25 cellular contexts compared by ENCODE assay signal in the genomic region with DNA sequence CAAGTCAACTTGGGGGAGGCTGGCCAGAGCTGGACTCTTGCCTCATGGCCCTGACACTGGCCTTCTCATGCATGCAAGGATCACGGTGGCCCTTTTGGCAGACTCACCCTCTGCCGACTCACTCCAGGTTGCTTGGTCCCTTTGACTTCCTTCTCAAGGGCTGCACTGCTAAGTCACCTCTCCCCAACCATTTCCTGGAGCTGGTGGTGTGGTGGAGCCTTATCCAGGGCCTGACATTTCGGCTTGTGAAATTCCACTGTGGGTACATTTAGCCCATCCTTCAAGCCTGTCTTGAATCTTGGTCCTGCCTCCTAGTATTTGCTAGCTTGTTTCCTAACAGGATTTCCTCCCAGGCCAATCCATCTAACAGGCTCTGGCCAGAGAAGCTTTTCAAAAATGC. TPM values are rescaled to one million over a fixed set of nuclear protein-coding genes. Genes with fewer than 3 reads are reported as not detected.
DNase-seq lines count a peak whose midpoint lies in the region; ATAC-seq and TF ChIP-seq lines count a peak whose summit lies in the region.
"Had no signal": no experiment of that assay in that cellular context is flagged by ENCODE, and none has a peak within 500 bp of the region (broad histone marks: within the 10 kb centered on the region; RNA-seq: fewer than 3 reads in every experiment).

No MANE protein-coding gene starts in this region.

- H3K4me1 Mint-ChIP-seq in activated naive CD8-positive, alpha-beta T cell treated with anti-CD3 and anti-CD28 coated beads, Interleukin-2, amount 10 ng/mL, durations not matched to agents 7 days and 5 days, result peaks cover 3% of the 10 kb centered on the region
- H3K4me1 Mint-ChIP-seq in activated naive CD8-positive, alpha-beta T cell treated with anti-CD3 and anti-CD28 coated beads for 36 hours, result no peaks in the 10 kb centered on the region
- H3K4me1 Mint-ChIP-seq: B cell had no signal

- WGBS in adrenal gland, 4 donors, result 20 to 46% (median 41%) methylated on average over 3 of the region's 3 CpGs

- no peaks in the 10 kb centered on the region for H3K27me3 ChIP-seq in adrenal gland
- H3K27me3 ChIP-seq: dorsolateral prefrontal cortex, SJSA1 had no signal

- no peaks in the 10 kb centered on the region for H3K9me3 Mint-ChIP-seq in activated naive CD8-positive, alpha-beta T cell treated with anti-CD3 and anti-CD28 coated beads, Interleukin-2, amount 10 ng/mL, durations not matched to agents 7 days and 5 days
- H3K9me3 Mint-ChIP-seq in activated naive CD8-positive, alpha-beta T cell treated with anti-CD3 and anti-CD28 coated beads for 36 hours, result no peaks in the 10 kb centered on the region
- H3K9me3 Mint-ChIP-seq: CD8-positive, alpha-beta memory T cell; naive thymus-derived CD8-positive, alpha-beta T cell; stimulated activated naive CD8-positive, alpha-beta T cell treated with anti-CD3 and anti-CD28 coated beads, Interleukin-15, Interleukin-2, amounts not matched to agents 100 ng/mL and 50 ng/mL, for 24 hours had no signal

- POLR2A ChIA-PET in activated naive CD8-positive, alpha-beta T cell treated with anti-CD3 and anti-CD28 coated beads, Interleukin-2, amount 10 ng/mL, durations not matched to agents 7 days and 5 days (lab: Charles Lee), result interaction anchor here (1.0 kb wide), 1 partner anchor 11 kb away, joined by 4 read pairs; no protein-coding TSS in a partner anchor

- TF ChIP-seq CTCF in adrenal gland (IDR thresholded peaks at IDR 0.05), result no peak

- TF ChIP-seq POLR2A in adrenal gland (IDR thresholded peaks at IDR 0.05), result no peak

- H3K4me1 ChIP-seq in adrenal gland (replicated peaks in 1 of 2), result peaks cover 11% of the 10 kb centered on the region in 2 donors

- no peaks in the 10 kb centered on the region for H3K36me3 Mint-ChIP-seq in activated naive CD8-positive, alpha-beta T cell treated with anti-CD3 and anti-CD28 coated beads, Interleukin-2, amount 10 ng/mL, durations not matched to agents 7 days and 5 days
- H3K36me3 Mint-ChIP-seq in activated naive CD8-positive, alpha-beta T cell treated with anti-CD3 and anti-CD28 coated beads for 36 hours, result no peaks in the 10 kb centered on the region
- H3K36me3 Mint-ChIP-seq: activated naive CD8-positive, alpha-beta T cell; naive thymus-derived CD8-positive, alpha-beta T cell had no signal

- intact Hi-C loops in adrenal gland (cut with DNase I), result no loop called here
- intact Hi-C loops in left ventricle myocardium superior (cut with micrococcal nuclease), result no loop called here

- no peak for DNase-seq in activated naive CD8-positive, alpha-beta T cell treated with anti-CD3 and anti-CD28 coated beads, Interleukin-2, amount 10 ng/mL, durations not matched to agents 7 days and 5 days
- DNase-seq in activated naive CD8-positive, alpha-beta T cell treated with anti-CD3 and anti-CD28 coated beads for 36 hours, result no peak
- DNase-seq in adrenal gland, result peak in 5 of 7 donors; percentile 46 to 75 (median 57)
- no peak for DNase-seq in left ventricle myocardium superior
- peak; percentile 43 for DNase-seq in renal cortical epithelial cell (ENCODE audit: low read depth)
- DNase-seq in ecto neural progenitor cell (ENCODE audit: low spot score), result no peak
- DNase-seq in SIG-M5 treated with dmso at 0.1 percent for 504 hours (lab: John Stamatoyannopoulos, UW; ENCODE audit: unreplicated experiment), result no peak
- DNase-seq: activated CD4-positive, alpha-beta T cell treated with anti-CD3 and anti-CD28 coated beads, Interleukin-2, amount 50 U/mL, for 48 hours; CD8-positive, alpha-beta memory T cell; cerebellar nuclear complex; dorsolateral prefrontal cortex; H7; naive thymus-derived CD8-positive, alpha-beta T cell; NCI-H1105 treated with DMSO at 0.1 percent for 48 hours; NCI-H1930; NCI-H526 treated with DMSO at 0.1 percent for 48 hours; occipital lobe; small intestine had no signal

- ATAC-seq in activated naive CD8-positive, alpha-beta T cell treated with anti-CD3 and anti-CD28 coated beads, Interleukin-2, amount 10 ng/mL, durations not matched to agents 7 days and 5 days (ENCODE audit: low read depth), result peak; percentile 26
- peak; percentile 24 for ATAC-seq in left ventricle myocardium superior
- no peak for ATAC-seq in GM19455 (IDR thresholded peaks at IDR 0.05; ENCODE audit: unreplicated experiment)
- ATAC-seq: activated CD4-positive, CD25-positive, alpha-beta regulatory T cell treated with anti-CD3 and anti-CD28 coated beads, Interleukin-2, amount 50 U/mL, for 24 hours; naive thymus-derived CD8-positive, alpha-beta T cell; Panc1 had no signal

- H3K27ac Mint-ChIP-seq in activated naive CD8-positive, alpha-beta T cell treated with anti-CD3 and anti-CD28 coated beads, Interleukin-2, amount 10 ng/mL, durations not matched to agents 7 days and 5 days, result no peak overlapping the region
- H3K27ac Mint-ChIP-seq in activated naive CD8-positive, alpha-beta T cell treated with anti-CD3 and anti-CD28 coated beads for 36 hours, result no peak overlapping the region
- H3K27ac Mint-ChIP-seq: activated naive CD8-positive, alpha-beta T cell; B cell; stimulated activated naive CD8-positive, alpha-beta T cell treated with anti-CD3 and anti-CD28 coated beads, Interleukin-15, Interleukin-2, amounts not matched to agents 100 ng/mL and 50 ng/mL, for 24 hours had no signal

- no peak overlapping the region for H3K4me3 Mint-ChIP-seq in activated naive CD8-positive, alpha-beta T cell treated with anti-CD3 and anti-CD28 coated beads, Interleukin-2, amount 10 ng/mL, durations not matched to agents 7 days and 5 days
- H3K4me3 Mint-ChIP-seq in activated naive CD8-positive, alpha-beta T cell treated with anti-CD3 and anti-CD28 coated beads for 36 hours, result no peak overlapping the region
- H3K4me3 Mint-ChIP-seq: activated naive CD8-positive, alpha-beta T cell; B cell; CD8-positive, alpha-beta memory T cell; naive thymus-derived CD8-positive, alpha-beta T cell; stimulated activated naive CD8-positive, alpha-beta T cell treated with anti-CD3 and anti-CD28 coated beads, Interleukin-15, Interleukin-2, amounts not matched to agents 100 ng/mL and 50 ng/mL, for 24 hours had no signal

- no peak overlapping the region for H3K4me3 ChIP-seq in adrenal gland
- H3K4me3 ChIP-seq: dorsolateral prefrontal cortex, SJSA1 had no signal

- H3K9me3 ChIP-seq in adrenal gland (replicated peaks in 1 of 3), result no peaks in the 10 kb centered on the region
- H3K9me3 ChIP-seq: SJSA1 had no signal

- H3K27me3 Mint-ChIP-seq in activated naive CD8-positive, alpha-beta T cell treated with anti-CD3 and anti-CD28 coated beads, Interleukin-2, amount 10 ng/mL, durations not matched to agents 7 days and 5 days, result no peaks in the 10 kb centered on the region
- H3K27me3 Mint-ChIP-seq in activated naive CD8-positive, alpha-beta T cell treated with anti-CD3 and anti-CD28 coated beads for 36 hours, result no peaks in the 10 kb centered on the region
- H3K27me3 Mint-ChIP-seq: activated naive CD8-positive, alpha-beta T cell; B cell; CD8-positive, alpha-beta memory T cell; stimulated activated naive CD8-positive, alpha-beta T cell treated with anti-CD3 and anti-CD28 coated beads, Interleukin-15, Interleukin-2, amounts not matched to agents 100 ng/mL and 50 ng/mL, for 24 hours had no signal

- no peaks in the 10 kb centered on the region for H3K36me3 ChIP-seq in adrenal gland (replicated peaks in 1 of 2)
- H3K36me3 ChIP-seq: SJSA1 had no signal

- peak overlapping the region in 1 of 5 donors; percentile 83 for H3K27ac ChIP-seq in adrenal gland
- H3K27ac ChIP-seq: dorsolateral prefrontal cortex, SJSA1 had no signal

RNA-seq across cellular contexts. Expression of a gene that starts 52.5 kb away (rescaled TPM):
- 10 to 100 TPM; 73.4 to 75.7 TPM for total RNA-seq in activated naive CD8-positive, alpha-beta T cell treated with anti-CD3 and anti-CD28 coated beads, Interleukin-2, amount 10 ng/mL, durations not matched to agents 7 days and 5 days
- total RNA-seq in activated naive CD8-positive, alpha-beta T cell treated with anti-CD3 and anti-CD28 coated beads for 36 hours, result 10 to 100 TPM; 26.1 to 26.3 TPM
- total RNA-seq in adrenal gland (100 to 1,000 TPM in 1 of 8 donors, 10 to 100 TPM in 7; 37.8 to 250 (median 74.2) TPM), left ventricle myocardium superior (54.6 TPM), renal cortical epithelial cell (104 and 154 TPM in 2 replicates)
- polyA plus RNA-seq in adrenal gland, result 10 to 100 TPM; 35.9 to 54.9 (median 43.1) TPM

Comparison
In these comparisons a context has a peak if more than half of its experiments do, and no peak if none do; other contexts are left out.
1. DNase-seq: peak in adrenal gland (5 of 7) and renal cortical epithelial cell (single experiment); none in activated naive CD8-positive, alpha-beta T cell treated with anti-CD3 and anti-CD28 coated beads, Interleukin-2, amount 10 ng/mL, durations not matched to agents 7 days and 5 days (single experiment), activated naive CD8-positive, alpha-beta T cell treated with anti-CD3 and anti-CD28 coated beads for 36 hours (single experiment), left ventricle myocardium superior (single experiment), ecto neural progenitor cell (single experiment) and SIG-M5 treated with dmso at 0.1 percent for 504 hours (single experiment).